Comparison of ENCODE assay signal across 1 cellular context in genomic region chr1:234226106-234226818, GRCh38.
A peak's percentile ranks its signal among the peaks of the same experiment; 100 is the strongest.
TF ChIP-seq lines count a peak whose summit lies in the region.

No MANE protein-coding gene starts in this region.

TF ChIP-seq in H1, 55 proteins besides CTCF, POLR2A, EP300 and RAD21 (continued from another document):
- TF ChIP-seq ATF2 (IDR thresholded peaks at IDR 0.05; ENCODE audit: low read length) = no peak
- TF ChIP-seq JUND (IDR thresholded peaks at IDR 0.05; ENCODE audit: low read length) = peak; percentile 74; the same call in 1 of the 2 replicates
- no peak for TF ChIP-seq FOSL1 (IDR thresholded peaks at IDR 0.05; ENCODE audit: insufficient read depth, low read depth, low read length)
- no peak for TF ChIP-seq POLR2AphosphoS5 (IDR thresholded peaks at IDR 0.05; ENCODE audit: low read depth, low read length)
